2 cellular contexts compared by ENCODE assay signal in the genomic region with DNA sequence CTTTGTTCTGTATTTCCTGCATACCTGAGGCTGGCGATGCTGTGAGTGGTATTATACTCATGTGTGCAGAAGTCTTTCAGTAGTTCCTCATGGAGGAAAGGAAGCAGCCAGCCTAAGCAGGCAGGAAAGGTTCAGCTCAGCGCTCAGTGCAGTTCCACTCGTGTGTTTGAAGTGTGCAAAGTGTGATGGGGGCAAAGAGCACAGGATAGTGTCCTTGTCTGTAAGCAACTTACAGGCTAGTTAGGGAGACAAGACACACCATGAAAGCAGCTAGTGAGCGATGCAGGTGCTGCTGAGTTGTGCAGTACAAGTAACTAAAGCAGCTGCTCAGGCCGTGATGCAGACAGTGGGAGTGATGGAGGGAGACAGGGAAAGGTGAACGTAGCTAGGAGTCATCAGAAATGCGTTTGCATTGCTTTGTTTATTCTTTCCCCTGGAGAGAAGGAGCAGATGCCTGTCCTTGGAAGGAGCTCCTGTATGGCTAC.
TF ChIP-seq lines count a peak whose summit lies in the region.

No MANE protein-coding gene starts in this region.

TF ChIP-seq in IMR-90, 13 proteins besides CTCF, POLR2A, EP300 and RAD21:
- TF ChIP-seq NFE2L2 (IDR thresholded peaks at IDR 0.05; ENCODE audit: low read depth, low read length) (no peak), CHD1 (IDR thresholded peaks at IDR 0.05; ENCODE audit: low read depth, low read length) (no peak), RFX5 (IDR thresholded peaks at IDR 0.05; ENCODE audit: low read depth, low read length) (no peak), SMC3 (IDR thresholded peaks at IDR 0.05; ENCODE audit: low read depth, low read length) (no peak), MAZ (IDR thresholded peaks at IDR 0.05; ENCODE audit: borderline replicate concordance, low read depth, low read length) (no peak), FOS (IDR thresholded peaks at IDR 0.05; ENCODE audit: low read depth, low read length) (no peak), RCOR1 (IDR thresholded peaks at IDR 0.05; ENCODE audit: insufficient replicate concordance, low read length) (no peak), CEBPB (IDR thresholded peaks at IDR 0.05; ENCODE audit: low read depth, low read length) (no peak), MAFK (IDR thresholded peaks at IDR 0.05; ENCODE audit: low read depth, low read length) (no peak), BHLHE40 (IDR thresholded peaks at IDR 0.05; ENCODE audit: low read depth, low read length) (no peak), MXI1 (IDR thresholded peaks at IDR 0.05; ENCODE audit: borderline replicate concordance, low read depth, low read length) (no peak)
- TF ChIP-seq, protein P1, sequence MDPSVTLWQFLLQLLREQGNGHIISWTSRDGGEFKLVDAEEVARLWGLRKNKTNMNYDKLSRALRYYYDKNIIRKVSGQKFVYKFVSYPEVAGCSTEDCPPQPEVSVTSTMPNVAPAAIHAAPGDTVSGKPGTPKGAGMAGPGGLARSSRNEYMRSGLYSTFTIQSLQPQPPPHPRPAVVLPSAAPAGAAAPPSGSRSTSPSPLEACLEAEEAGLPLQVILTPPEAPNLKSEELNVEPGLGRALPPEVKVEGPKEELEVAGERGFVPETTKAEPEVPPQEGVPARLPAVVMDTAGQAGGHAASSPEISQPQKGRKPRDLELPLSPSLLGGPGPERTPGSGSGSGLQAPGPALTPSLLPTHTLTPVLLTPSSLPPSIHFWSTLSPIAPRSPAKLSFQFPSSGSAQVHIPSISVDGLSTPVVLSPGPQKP (IDR thresholded peaks at IDR 0.05; ENCODE audit: borderline replicate concordance, low read depth, low read length) = no peak
- TF ChIP-seq, protein P2, sequence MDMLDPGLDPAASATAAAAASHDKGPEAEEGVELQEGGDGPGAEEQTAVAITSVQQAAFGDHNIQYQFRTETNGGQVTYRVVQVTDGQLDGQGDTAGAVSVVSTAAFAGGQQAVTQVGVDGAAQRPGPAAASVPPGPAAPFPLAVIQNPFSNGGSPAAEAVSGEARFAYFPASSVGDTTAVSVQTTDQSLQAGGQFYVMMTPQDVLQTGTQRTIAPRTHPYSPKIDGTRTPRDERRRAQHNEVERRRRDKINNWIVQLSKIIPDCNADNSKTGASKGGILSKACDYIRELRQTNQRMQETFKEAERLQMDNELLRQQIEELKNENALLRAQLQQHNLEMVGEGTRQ (IDR thresholded peaks at IDR 0.05; ENCODE audit: low read depth, low read length) = no peak

TF ChIP-seq in H1, 55 proteins besides CTCF, POLR2A, EP300 and RAD21:
- TF ChIP-seq ASH2L (IDR thresholded peaks at IDR 0.05; ENCODE audit: low read length) (no peak), SP4 (IDR thresholded peaks at IDR 0.05; ENCODE audit: low read length) (no peak), CREB1 (IDR thresholded peaks at IDR 0.05) (no peak)
- TF ChIP-seq, protein P3, sequence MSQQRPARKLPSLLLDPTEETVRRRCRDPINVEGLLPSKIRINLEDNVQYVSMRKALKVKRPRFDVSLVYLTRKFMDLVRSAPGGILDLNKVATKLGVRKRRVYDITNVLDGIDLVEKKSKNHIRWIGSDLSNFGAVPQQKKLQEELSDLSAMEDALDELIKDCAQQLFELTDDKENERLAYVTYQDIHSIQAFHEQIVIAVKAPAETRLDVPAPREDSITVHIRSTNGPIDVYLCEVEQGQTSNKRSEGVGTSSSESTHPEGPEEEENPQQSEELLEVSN (IDR thresholded peaks at IDR 0.05) = no peak
